In the genomic region with DNA sequence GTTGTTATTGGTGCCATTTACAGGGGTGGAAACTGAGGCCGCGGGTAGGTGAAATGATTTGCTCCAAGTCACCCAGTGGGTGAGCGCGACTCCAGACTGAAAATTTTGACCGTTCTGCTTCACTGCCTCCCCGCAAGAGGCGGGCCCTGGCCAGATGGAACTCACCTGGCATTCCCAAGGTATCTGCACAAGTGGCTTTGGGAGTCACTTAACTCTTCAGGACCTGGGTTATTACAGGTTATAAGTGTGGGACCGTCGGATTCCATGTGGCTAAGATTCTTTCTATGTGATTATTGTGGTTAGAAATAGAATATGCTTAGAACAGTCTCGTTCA, we compare ENCODE assay signal across 6 cellular contexts. TPM values are rescaled to one million over a fixed set of nuclear protein-coding genes. Genes with fewer than 3 reads are reported as not detected.
DNase-seq lines count a peak whose midpoint lies in the region; ATAC-seq and TF ChIP-seq lines count a peak whose summit lies in the region.

No MANE protein-coding gene starts in this region.

- no peak for TF ChIP-seq CTCF in GM12865 (IDR thresholded peaks at IDR 0.05; ENCODE audit: insufficient read depth, low read depth, low read length, missing control alignments)

- H3K9me3 ChIP-seq in SJCRH30 (replicated peaks) = peaks cover 8% of the 10 kb centered on the region; the same call in 1 of the 2 replicates

- DNase-seq in GM12865 (ENCODE audit: low read depth) = no peak
- DNase-seq in SJCRH30 = no peak
- peak; percentile 16 for DNase-seq in iris pigment epithelial cell (ENCODE audit: low read depth)
- no peak for DNase-seq in mesenteric fat pad (ENCODE audit: low spot score)

- H3K4me3 ChIP-seq in GM12865 (ENCODE audit: low read depth, low read length) (peak overlapping the region; percentile 81), SJCRH30 (peak overlapping the region; percentile 79)

- H3K27me3 ChIP-seq in SJCRH30 = no peaks in the 10 kb centered on the region

- peak overlapping the region; percentile 14; the same call in 1 of the 2 replicates for H3K27ac ChIP-seq in SJCRH30

- ATAC-seq in HG03025 (IDR thresholded peaks at IDR 0.05; ENCODE audit: low FRiP score, unreplicated experiment) (no peak), HG02642 (IDR thresholded peaks at IDR 0.05; ENCODE audit: poor library complexity, unreplicated experiment) (no peak)

- no peaks in the 10 kb centered on the region for H3K36me3 ChIP-seq in SJCRH30

- 0 out of 2 replicates have a peak, but pooled peaks cover 2% of the 10 kb centered on the region for H3K4me1 ChIP-seq in SJCRH30

RNA-seq across cellular contexts. Expression of a gene that starts 0.6 kb away (rescaled TPM):
- total RNA-seq in SJCRH30 (2014; rRNA removed; shearing (Covaris generic)) = 23.9 and 24.9 TPM in 2 replicates
- total RNA-seq in mesenteric fat pad = 41.7 TPM

RNA-seq across cellular contexts. Expression of a gene that starts 6.4 kb away (rescaled TPM):
- total RNA-seq in SJCRH30 (2014; rRNA removed; shearing (Covaris generic)) = not detected in 2 replicates
- not detected for total RNA-seq in mesenteric fat pad

RNA-seq across cellular contexts. Expression of a gene that starts 31.8 kb away (rescaled TPM):
- 0.58 and 0.75 TPM in 2 replicates for total RNA-seq in SJCRH30 (2014; rRNA removed; shearing (Covaris generic))
- not detected for total RNA-seq in mesenteric fat pad

RNA-seq across cellular contexts. Expression of a gene that starts 37.5 kb away (rescaled TPM):
- 116 and 143 TPM in 2 replicates for total RNA-seq in SJCRH30 (2014; rRNA removed; shearing (Covaris generic))
- 116 TPM for total RNA-seq in mesenteric fat pad

RNA-seq across cellular contexts. Expression of a gene that starts 45.0 kb away (rescaled TPM):
- total RNA-seq in SJCRH30 (2014; rRNA removed; shearing (Covaris generic)) = 3.8 and 4.5 TPM in 2 replicates
- 1.2 TPM for total RNA-seq in mesenteric fat pad
